ENCODE assay signal across 1 cellular context in the genomic region with DNA sequence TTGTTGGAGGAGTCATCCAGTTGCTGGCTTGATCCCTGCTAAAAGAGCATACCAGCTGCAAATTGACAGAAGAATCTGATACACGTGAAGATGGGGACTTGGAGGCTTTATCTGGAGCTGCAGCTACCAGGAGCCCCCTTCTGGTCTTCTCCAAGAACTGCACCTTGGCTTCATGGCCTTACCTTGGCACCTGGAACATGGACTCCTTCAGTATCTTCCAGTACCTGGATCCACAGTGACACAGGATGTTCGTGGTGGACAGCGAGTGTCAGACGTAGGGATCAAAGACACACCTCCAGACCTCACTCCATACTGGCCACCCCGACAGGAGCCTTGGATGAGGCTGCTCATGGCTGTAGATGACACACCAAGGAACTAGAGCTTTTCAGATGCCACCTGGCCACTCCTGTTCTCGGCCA.
TF ChIP-seq lines count a peak whose summit lies in the region.

No MANE protein-coding gene starts in this region.

TF ChIP-seq in H1, 55 proteins besides CTCF, POLR2A, EP300 and RAD21:
- TF ChIP-seq TCF12 (IDR thresholded peaks at IDR 0.05; ENCODE audit: low read depth, low read length) (0 out of 2 replicates have a peak, but pooled peaks have one; percentile 20), SP4 (IDR thresholded peaks at IDR 0.05; ENCODE audit: low read length) (no peak), SIN3A (conservative IDR thresholded peaks at IDR 0.05 in 1 of 2, IDR thresholded peaks at IDR 0.05 in 1 of 2; ENCODE audit: low read depth in 1 of 2, low read length in 2 of 2) (peak in 1 of 2 experiments; percentile 56; a peak in 1 of 4 replicates), POLR2AphosphoS5 (IDR thresholded peaks at IDR 0.05; ENCODE audit: low read depth, low read length) (no peak), YY1 (IDR thresholded peaks at IDR 0.05; ENCODE audit: low read depth, low read length) (0 out of 2 replicates have a peak, but pooled peaks have one; percentile 47)
- TF ChIP-seq, protein P1, sequence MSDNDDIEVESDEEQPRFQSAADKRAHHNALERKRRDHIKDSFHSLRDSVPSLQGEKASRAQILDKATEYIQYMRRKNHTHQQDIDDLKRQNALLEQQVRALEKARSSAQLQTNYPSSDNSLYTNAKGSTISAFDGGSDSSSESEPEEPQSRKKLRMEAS (IDR thresholded peaks at IDR 0.05), result peak; percentile 32; the same call in 1 of the 2 replicates
TF ChIP-seq in H1: peak in this region for 4.
